ENCODE assay signal across 1 cellular context in genomic region chr1:171107969-171108368, GRCh38.
TF ChIP-seq lines count a peak whose summit lies in the region.

No MANE protein-coding gene starts in this region.

TF ChIP-seq in IMR-90, 13 proteins besides CTCF, POLR2A, EP300 and RAD21 (continued from another document):
- TF ChIP-seq, protein P1, sequence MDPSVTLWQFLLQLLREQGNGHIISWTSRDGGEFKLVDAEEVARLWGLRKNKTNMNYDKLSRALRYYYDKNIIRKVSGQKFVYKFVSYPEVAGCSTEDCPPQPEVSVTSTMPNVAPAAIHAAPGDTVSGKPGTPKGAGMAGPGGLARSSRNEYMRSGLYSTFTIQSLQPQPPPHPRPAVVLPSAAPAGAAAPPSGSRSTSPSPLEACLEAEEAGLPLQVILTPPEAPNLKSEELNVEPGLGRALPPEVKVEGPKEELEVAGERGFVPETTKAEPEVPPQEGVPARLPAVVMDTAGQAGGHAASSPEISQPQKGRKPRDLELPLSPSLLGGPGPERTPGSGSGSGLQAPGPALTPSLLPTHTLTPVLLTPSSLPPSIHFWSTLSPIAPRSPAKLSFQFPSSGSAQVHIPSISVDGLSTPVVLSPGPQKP (IDR thresholded peaks at IDR 0.05; ENCODE audit: borderline replicate concordance, low read depth, low read length), result no peak
- TF ChIP-seq SMC3 (IDR thresholded peaks at IDR 0.05; ENCODE audit: low read depth, low read length), result no peak
- no peak for TF ChIP-seq RFX5 (IDR thresholded peaks at IDR 0.05; ENCODE audit: low read depth, low read length)
- no peak for TF ChIP-seq MAZ (IDR thresholded peaks at IDR 0.05; ENCODE audit: borderline replicate concordance, low read depth, low read length)
- TF ChIP-seq RCOR1 (IDR thresholded peaks at IDR 0.05; ENCODE audit: insufficient replicate concordance, low read length), result no peak
- TF ChIP-seq NFE2L2 (IDR thresholded peaks at IDR 0.05; ENCODE audit: low read depth, low read length), result no peak
